ENCODE assay signal across 17 cellular contexts in genomic region chr22:36415415-36416168, GRCh38. TPM values are rescaled to one million over a fixed set of nuclear protein-coding genes. Genes with fewer than 3 reads are reported as not detected.
DNase-seq lines count a peak whose midpoint lies in the region; ATAC-seq and TF ChIP-seq lines count a peak whose summit lies in the region.
"Had no signal": no experiment of that assay in that cellular context is flagged by ENCODE, and none has a peak within 500 bp of the region (broad histone marks: within the 10 kb centered on the region; RNA-seq: fewer than 3 reads in every experiment).

No MANE protein-coding gene starts in this region.

- intact Hi-C loops in natural killer cell (cut with micrococcal nuclease), result no loop called here

- H3K27me3 Mint-ChIP-seq in natural killer cell (ENCODE audit: low read depth in 2 of 2) (no peaks in the 10 kb centered on the region), type B pancreatic cell (no peaks in the 10 kb centered on the region)
- no peaks in the 10 kb centered on the region for H3K27me3 Mint-ChIP-seq in natural killer cell treated with Interleukin-12 subunit alpha and Interleukin-12 subunit beta and Interleukin-15 and Interleukin-18, amount 100 ng/mL, for 72 hours
- H3K27me3 Mint-ChIP-seq: CD4-positive, CD25-positive, alpha-beta regulatory T cell had no signal

- DNase-seq in natural killer cell, result no peak
- DNase-seq in natural killer cell treated with Interleukin-12 subunit alpha and Interleukin-12 subunit beta and Interleukin-15 and Interleukin-18, amount 100 ng/mL, for 72 hours (ENCODE audit: low spot score), result no peak
- peak; percentile 82 for DNase-seq in RPMI7951 (ENCODE audit: low read depth)
- peak; percentile 89 for DNase-seq in foreskin melanocyte
- DNase-seq in type B pancreatic cell (ENCODE audit: extremely low spot score, unreplicated experiment), result no peak
- no peak for DNase-seq in NCI-H1092 (lab: John Stamatoyannopoulos, UW)
- no peak for DNase-seq in WERI-Rb-1
- DNase-seq: activated CD4-positive, alpha-beta T cell treated with anti-CD3 and anti-CD28 coated beads for 48 hours; activated effector memory CD4-positive, alpha-beta T cell treated with Interleukin-2 at 50 U/mL for 16 hours; adrenal gland; CD4-positive, CD25-positive, alpha-beta regulatory T cell; MM.1S; NCI-H2227 treated with DMSO at 0.1 percent for 48 hours; spleen had no signal

- no peaks in the 10 kb centered on the region for H3K9me3 ChIP-seq in WERI-Rb-1 (ENCODE audit: severe bottlenecking)
- H3K9me3 ChIP-seq: adrenal gland, spleen had no signal

- H3K36me3 Mint-ChIP-seq in natural killer cell (no peaks in the 10 kb centered on the region), type B pancreatic cell (no peaks in the 10 kb centered on the region)
- H3K36me3 Mint-ChIP-seq in natural killer cell treated with Interleukin-12 subunit alpha and Interleukin-12 subunit beta and Interleukin-15 and Interleukin-18, amount 100 ng/mL, for 72 hours, result no peaks in the 10 kb centered on the region
- H3K36me3 Mint-ChIP-seq: CD4-positive, CD25-positive, alpha-beta regulatory T cell; mesothelial cell of epicardium had no signal

- no peaks in the 10 kb centered on the region for H3K27me3 ChIP-seq in WERI-Rb-1 (ENCODE audit: insufficient read depth, low read depth, severe bottlenecking)
- H3K27me3 ChIP-seq: adrenal gland, spleen had no signal

- TF ChIP-seq CTCF in natural killer cell (IDR thresholded peaks at IDR 0.05), result no peak
- no peak for TF ChIP-seq CTCF in type B pancreatic cell (conservative IDR thresholded peaks at IDR 0.05)
- no peak for TF ChIP-seq CTCF in WERI-Rb-1 (IDR thresholded peaks at IDR 0.05; ENCODE audit: low read depth, low read length)

- no peaks in the 10 kb centered on the region for H3K9me3 Mint-ChIP-seq in natural killer cell
- no peaks in the 10 kb centered on the region for H3K9me3 Mint-ChIP-seq in natural killer cell treated with Interleukin-12 subunit alpha and Interleukin-12 subunit beta and Interleukin-15 and Interleukin-18, amount 100 ng/mL, for 72 hours
- no peaks in the 10 kb centered on the region for H3K9me3 Mint-ChIP-seq in type B pancreatic cell
- H3K9me3 Mint-ChIP-seq: CD4-positive, CD25-positive, alpha-beta regulatory T cell; mesothelial cell of epicardium had no signal

- H3K27ac Mint-ChIP-seq in natural killer cell (peak overlapping the region in 1 of 2 donors; percentile 18), type B pancreatic cell (peak overlapping the region; percentile 36)
- no peak overlapping the region for H3K27ac Mint-ChIP-seq in natural killer cell treated with Interleukin-12 subunit alpha and Interleukin-12 subunit beta and Interleukin-15 and Interleukin-18, amount 100 ng/mL, for 72 hours
- H3K27ac Mint-ChIP-seq: mesothelial cell of epicardium had no signal

- H3K4me1 Mint-ChIP-seq in natural killer cell (peaks cover 9 to 15% of the 10 kb centered on the region in 2 donors), type B pancreatic cell (ENCODE audit: unreplicated experiment) (peaks cover 9% of the 10 kb centered on the region)
- peaks cover 14 to 18% of the 10 kb centered on the region in 2 donors for H3K4me1 Mint-ChIP-seq in natural killer cell treated with Interleukin-12 subunit alpha and Interleukin-12 subunit beta and Interleukin-15 and Interleukin-18, amount 100 ng/mL, for 72 hours (ENCODE audit: low read depth in 2 of 2)

- H3K4me3 ChIP-seq in WERI-Rb-1 (ENCODE audit: low read depth, low read length), result no peak overlapping the region
- H3K4me3 ChIP-seq: adrenal gland, spleen had no signal

- no peak overlapping the region for H3K27ac ChIP-seq in WERI-Rb-1
- H3K27ac ChIP-seq: adrenal gland, spleen had no signal

- ATAC-seq in natural killer cell, result no peak
- ATAC-seq in natural killer cell treated with Interleukin-12 subunit alpha and Interleukin-12 subunit beta and Interleukin-15 and Interleukin-18, amount 100 ng/mL, for 72 hours, result no peak
- no peak for ATAC-seq in GM18868 (IDR thresholded peaks at IDR 0.05; ENCODE audit: unreplicated experiment)
- ATAC-seq: SK-N-SH treated with all-trans-retinoic acid at 6 μM for 48 hours had no signal

- H3K4me3 Mint-ChIP-seq in natural killer cell (peak overlapping the region; percentile 6), type B pancreatic cell (no peak overlapping the region)
- H3K4me3 Mint-ChIP-seq in natural killer cell treated with Interleukin-12 subunit alpha and Interleukin-12 subunit beta and Interleukin-15 and Interleukin-18, amount 100 ng/mL, for 72 hours, result no peak overlapping the region
- H3K4me3 Mint-ChIP-seq: CD4-positive, CD25-positive, alpha-beta regulatory T cell; mesothelial cell of epicardium had no signal

- no peaks in the 10 kb centered on the region for H3K36me3 ChIP-seq in WERI-Rb-1
- H3K36me3 ChIP-seq: adrenal gland, spleen had no signal

RNA-seq across cellular contexts. Expression of gene MYH9, which starts 27.8 kb away (rescaled TPM):
- total RNA-seq in natural killer cell (1,000 to 10,000 TPM in 1 of 3 donors, 100 to 1,000 TPM in 2; 803 to 1,038 (median 808) TPM), type B pancreatic cell (ENCODE audit: low replicate concordance) (277 and 364 TPM in 2 replicates)
- total RNA-seq in natural killer cell treated with Interleukin-12 subunit alpha and Interleukin-12 subunit beta and Interleukin-15 and Interleukin-18, amount 100 ng/mL, for 72 hours, result 100 to 1,000 TPM; 623 to 642 TPM
- 260 and 282 TPM in 2 replicates for total RNA-seq in RPMI7951 (2014; rRNA removed; shearing (Covaris generic))

Comparison
In these comparisons a context has a peak if more than half of its experiments do, and no peak if none do; other contexts are left out.
1. DNase-seq: peak in RPMI7951 (single experiment) and foreskin melanocyte (single experiment); none in natural killer cell (single experiment), natural killer cell treated with Interleukin-12 subunit alpha and Interleukin-12 subunit beta and Interleukin-15 and Interleukin-18, amount 100 ng/mL, for 72 hours (single experiment), type B pancreatic cell (single experiment), NCI-H1092 (single experiment) and WERI-Rb-1 (single experiment).